Comparison of ENCODE assay signal across 7 cellular contexts in genomic region chr2:147483911-147484310, GRCh38.
"Had no signal": no experiment of that assay in that cellular context is flagged by ENCODE, and none has a peak within 500 bp of the region (broad histone marks: within the 10 kb centered on the region; RNA-seq: fewer than 3 reads in every experiment).

No MANE protein-coding gene starts in this region.

- ATAC-seq: GM23338, HCT116 had no signal

- DNase-seq: H7, HFFc6 had no signal

- H3K36me3 Mint-ChIP-seq: IgD-negative memory B cell had no signal

- H3K27ac Mint-ChIP-seq: HFFc6, IgD-negative memory B cell had no signal

- H3K4me3 ChIP-seq: GM23338, HAP-1 had no signal

- H3K4me3 Mint-ChIP-seq: GM23338, HFFc6, IgD-negative memory B cell had no signal

- H3K36me3 ChIP-seq: HAP-1 had no signal

- H3K27ac ChIP-seq: HL-60 had no signal

- H3K9me3 Mint-ChIP-seq: GM23338, IgD-negative memory B cell had no signal

- H3K4me1 Mint-ChIP-seq: IgD-negative memory B cell had no signal
